Comparison of ENCODE assay signal across 9 cellular contexts in genomic region chr2:162058973-162059668, GRCh38. TPM values are rescaled to one million over a fixed set of nuclear protein-coding genes. Genes with fewer than 3 reads are reported as not detected.
DNase-seq lines count a peak whose midpoint lies in the region; ATAC-seq and TF ChIP-seq lines count a peak whose summit lies in the region.
"Had no signal": no experiment of that assay in that cellular context is flagged by ENCODE, and none has a peak within 500 bp of the region (broad histone marks: within the 10 kb centered on the region; RNA-seq: fewer than 3 reads in every experiment).

No MANE protein-coding gene starts in this region.

- in situ Hi-C loops in mammary epithelial cell (cut with MboI; ENCODE audit: low sequenced_read_pairs in 2 of 2), result no loop called here

- no peaks in the 10 kb centered on the region for H3K27me3 Mint-ChIP-seq in MCF 10A (ENCODE audit: insufficient read depth, unreplicated experiment)

- H3K27me3 ChIP-seq in mammary epithelial cell (ENCODE audit: insufficient read depth, low read length), result no peaks in the 10 kb centered on the region
- no peaks in the 10 kb centered on the region for H3K27me3 ChIP-seq in skeletal muscle satellite cell (ENCODE audit: control insufficient read depth, insufficient read depth, low read length)
- H3K27me3 ChIP-seq: BLaER1 treated with 17β-estradiol and CSF1 and Interleukin-3, amounts not matched to agents 10 nM and 100 nM had no signal

- no peaks in the 10 kb centered on the region for H4K20me1 ChIP-seq in mammary epithelial cell (ENCODE audit: insufficient read depth, low read length)
- H4K20me1 ChIP-seq: BLaER1 treated with 17β-estradiol and CSF1 and Interleukin-3, amounts not matched to agents 10 nM and 100 nM had no signal

- H3K27ac ChIP-seq in mammary epithelial cell (ENCODE audit: insufficient read depth, low read depth, low read length), result no peak overlapping the region
- H3K27ac ChIP-seq: BLaER1 treated with 17β-estradiol and CSF1 and Interleukin-3, amounts not matched to agents 10 nM and 100 nM had no signal

- dilution Hi-C loops in mammary epithelial cell (cut with HindIII; ENCODE audit: low sequenced_read_pairs), result no loop called here

- H3K4me1 ChIP-seq in mammary epithelial cell (ENCODE audit: insufficient read depth, low read length) (peaks cover 14% of the 10 kb centered on the region), skeletal muscle satellite cell (ENCODE audit: control insufficient read depth, insufficient read depth, low read length) (peaks cover 9% of the 10 kb centered on the region)
- H3K4me1 ChIP-seq: BLaER1 treated with 17β-estradiol and CSF1 and Interleukin-3, amounts not matched to agents 10 nM and 100 nM had no signal

- H3K36me3 Mint-ChIP-seq in MCF 10A (ENCODE audit: insufficient read depth, unreplicated experiment), result no peaks in the 10 kb centered on the region

- DNase-seq in MCF 10A (ENCODE audit: unreplicated experiment) (peak; percentile 14), mammary epithelial cell (no peak), SKM-1 treated with dmso at 0.1 percent for 144 hours (lab: John Stamatoyannopoulos, UW; ENCODE audit: unreplicated experiment) (no peak), NCI-H2196 (lab: John Stamatoyannopoulos, UW; ENCODE audit: unreplicated experiment) (no peak), DMS153 treated with DMSO at 0.1 percent for 48 hours (lab: John Stamatoyannopoulos, UW; ENCODE audit: unreplicated experiment) (no peak)
- DNase-seq in activated CD4-positive, alpha-beta T cell treated with anti-CD3 and anti-CD28 coated beads, Interleukin-2, amount 50 U/mL, for 4 hours, result peak; percentile 5 to 12

- no peak overlapping the region for H2AFZ ChIP-seq in mammary epithelial cell (ENCODE audit: low read depth, low read length)

- H3K9ac ChIP-seq in mammary epithelial cell (ENCODE audit: insufficient read depth, low read length) (no peak overlapping the region), skeletal muscle satellite cell (ENCODE audit: low read depth, low read length) (no peak overlapping the region)
- H3K9ac ChIP-seq: BLaER1 treated with 17β-estradiol and CSF1 and Interleukin-3, amounts not matched to agents 10 nM and 100 nM had no signal

- TF ChIP-seq CTCF in MCF 10A (IDR thresholded peaks at IDR 0.05; ENCODE audit: unreplicated experiment) (no peak), mammary epithelial cell (conservative IDR thresholded peaks at IDR 0.05 in 1 of 2, IDR thresholded peaks at IDR 0.05 in 1 of 2; ENCODE audit: extremely low read depth in 1 of 2, insufficient read depth in 1 of 2, low read depth in 1 of 2, low read length in 2 of 2) (no peak)

- peaks cover 24% of the 10 kb centered on the region for H3K4me1 Mint-ChIP-seq in MCF 10A (ENCODE audit: insufficient read depth, unreplicated experiment)

- peak; percentile 55 for ATAC-seq in HG02970 (IDR thresholded peaks at IDR 0.05; ENCODE audit: low FRiP score, unreplicated experiment)

- WGBS in mammary epithelial cell (ENCODE audit: low coverage, missing lambda C conversion rate), result 94% methylated on average over 8 of the region's 8 CpGs

- POLR2A ChIA-PET in MCF 10A (lab: Yijun Ruan, JAX), result interaction anchor here (0.7 to 1.4 kb wide), 3 partner anchors 21 to 32 kb away, joined by 3 to 6 read pairs (median 3); no protein-coding TSS in a partner anchor

- peaks cover 10% of the 10 kb centered on the region for H3K9me3 ChIP-seq in mammary epithelial cell (replicated peaks; ENCODE audit: insufficient read depth, low read length)
- H3K9me3 ChIP-seq in skeletal muscle satellite cell (replicated peaks; ENCODE audit: low read length), result peaks cover 9% of the 10 kb centered on the region

- BruUV-seq in MCF 10A (replicated peaks; lab: Mats Ljungman, UMichigan) (no TSS peak), mammary epithelial cell (replicated peaks; lab: Mats Ljungman, UMichigan) (no TSS peak)

- intact Hi-C loops in MCF 10A (cut with micrococcal nuclease) (no loop called here), mammary epithelial cell (cut with micrococcal nuclease) (no loop called here)

- no peak overlapping the region for H3K4me3 Mint-ChIP-seq in MCF 10A (ENCODE audit: unreplicated experiment)

- H3K9me3 Mint-ChIP-seq in MCF 10A (ENCODE audit: unreplicated experiment), result no peaks in the 10 kb centered on the region

- H3K4me3 ChIP-seq in mammary epithelial cell (replicated peaks in 1 of 3; ENCODE audit: insufficient read depth in 1 of 3, low read depth in 2 of 3, low read length in 3 of 3) (no peak overlapping the region), skeletal muscle satellite cell (ENCODE audit: low read length) (no peak overlapping the region)
- H3K4me3 ChIP-seq: BLaER1 treated with 17β-estradiol and CSF1 and Interleukin-3, amounts not matched to agents 10 nM and 100 nM had no signal

- no peaks in the 10 kb centered on the region for H3K36me3 ChIP-seq in mammary epithelial cell (ENCODE audit: insufficient read depth, low read length)
- no peaks in the 10 kb centered on the region for H3K36me3 ChIP-seq in skeletal muscle satellite cell (ENCODE audit: insufficient read depth, low read length)
- H3K36me3 ChIP-seq: BLaER1 treated with 17β-estradiol and CSF1 and Interleukin-3, amounts not matched to agents 10 nM and 100 nM had no signal

- no peak overlapping the region for H3K27ac Mint-ChIP-seq in MCF 10A (ENCODE audit: low read depth, unreplicated experiment)

- no peaks in the 10 kb centered on the region for H3K79me2 ChIP-seq in mammary epithelial cell (ENCODE audit: insufficient read depth, low read length)

- no peak overlapping the region for H3K4me2 ChIP-seq in mammary epithelial cell (ENCODE audit: insufficient read depth, low read depth, low read length)
- H3K4me2 ChIP-seq in skeletal muscle satellite cell (ENCODE audit: low read length), result peak overlapping the region; percentile 23
- H3K4me2 ChIP-seq: BLaER1 treated with 17β-estradiol and CSF1 and Interleukin-3, amounts not matched to agents 10 nM and 100 nM had no signal

- CTCF ChIA-PET in MCF 10A (lab: Yijun Ruan, JAX) (interaction anchor here (0.7 to 1.0 kb wide), 2 partner anchors 10 to 13 kb away, joined by 3 to 4 read pairs; no protein-coding TSS in a partner anchor), mammary epithelial cell (lab: Charles Lee; ENCODE audit: low non-redundant PET) (no interaction called here)

RNA-seq across cellular contexts. Expression of gene DPP4, which starts 14.9 kb away (rescaled TPM):
- total RNA-seq in MCF 10A (2022) (not detected in 2 replicates), mammary epithelial cell (1 to 10 TPM in 1 of 2 donors, under 1 TPM in 1; 0.61 to 7.8 TPM)
- 0.24 TPM for polyA plus RNA-seq in mammary epithelial cell
- polyA minus RNA-seq in mammary epithelial cell, result not detected
- 105 and 175 TPM in 2 replicates for total RNA-seq in skeletal muscle satellite cell (2012; rRNA removed)

Comparison
In these comparisons a context has a peak if more than half of its experiments do, and no peak if none do; other contexts are left out.
1. DNase-seq: peak in MCF 10A (single experiment) and activated CD4-positive, alpha-beta T cell treated with anti-CD3 and anti-CD28 coated beads, Interleukin-2, amount 50 U/mL, for 4 hours (2 of 2); none in mammary epithelial cell (single experiment), SKM-1 treated with dmso at 0.1 percent for 144 hours (single experiment), NCI-H2196 (single experiment) and DMS153 treated with DMSO at 0.1 percent for 48 hours (single experiment).